In the genomic region with DNA sequence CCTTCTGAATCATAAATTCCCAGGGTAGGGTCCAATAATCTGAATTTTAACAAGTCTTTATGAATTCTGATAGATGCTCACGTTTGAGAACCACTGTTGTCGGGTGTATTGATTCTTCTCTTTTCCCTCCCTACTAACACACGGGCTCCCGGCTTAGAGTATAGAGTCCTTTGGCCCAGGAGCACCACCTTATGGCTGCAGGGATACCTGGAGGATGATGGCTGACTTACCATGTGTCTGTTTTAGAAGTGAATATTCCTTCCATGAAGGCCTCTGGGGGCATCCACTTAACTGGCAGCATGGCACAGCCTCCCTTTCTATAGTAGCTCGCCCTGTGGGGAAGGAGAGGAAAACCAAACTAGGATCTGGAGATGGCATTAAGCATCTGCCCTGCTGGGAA, we compare ENCODE assay signal across 16 cellular contexts.
DNase-seq lines count a peak whose midpoint lies in the region; ATAC-seq, FAIRE-seq and TF ChIP-seq lines count a peak whose summit lies in the region.
"Had no signal": no experiment of that assay in that cellular context is flagged by ENCODE, and none has a peak within 500 bp of the region (broad histone marks: within the 10 kb centered on the region; RNA-seq: fewer than 3 reads in every experiment).

No MANE protein-coding gene starts in this region.

- FAIRE-seq in HepG2 (lab: Jason Lieb, UNC) (no peak), bronchial epithelial cell (lab: Jason Lieb, UNC) (peak; percentile 43)

- CTCF ChIA-PET in HepG2 (lab: Yijun Ruan, JAX; ENCODE audit: low intra/inter-chr PET ratio, low total read pairs) = no interaction called here

- H4K20me1 ChIP-seq in HepG2 (ENCODE audit: insufficient read depth, low read length) (no peaks in the 10 kb centered on the region), Loucy (ENCODE audit: insufficient read depth, low read length, poor library complexity, severe bottlenecking) (no peaks in the 10 kb centered on the region)

- TF ChIP-seq CTCF in HepG2 (CRISPR knock-in tag; IDR thresholded peaks at IDR 0.05) (0 out of 2 replicates have a peak, but pooled peaks have one; percentile 16), right lobe of liver (IDR thresholded peaks at IDR 0.05) (no peak), Loucy (conservative IDR thresholded peaks at IDR 0.05; ENCODE audit: low read length) (peak; percentile 18), bronchial epithelial cell (IDR thresholded peaks at IDR 0.05; ENCODE audit: insufficient read depth, low read length, severe bottlenecking) (no peak), retinal pigment epithelial cell (conservative IDR thresholded peaks at IDR 0.05; ENCODE audit: low read depth, low read length) (peak; percentile 3), coronary artery (IDR thresholded peaks at IDR 0.05) (no peak)

- no peak overlapping the region for H3K4me3 ChIP-seq in HepG2 (replicated peaks in 1 of 3; ENCODE audit: insufficient read depth in 1 of 3, low read depth in 2 of 3, low read length in 3 of 3)
- H3K4me3 ChIP-seq in right lobe of liver = no peak overlapping the region
- H3K4me3 ChIP-seq in Loucy (ENCODE audit: low read length, poor library complexity, severe bottlenecking) = no peak overlapping the region
- H3K4me3 ChIP-seq in bronchial epithelial cell (ENCODE audit: low read depth, low read length) = no peak overlapping the region
- no peak overlapping the region for H3K4me3 ChIP-seq in retinal pigment epithelial cell (ENCODE audit: low read length)
- H3K4me3 ChIP-seq in coronary artery = no peak overlapping the region
- H3K4me3 ChIP-seq: PC-9, SK-N-MC had no signal

- H3K9me2 ChIP-seq in Loucy (replicated peaks; ENCODE audit: low read depth, low read length) = no peaks in the 10 kb centered on the region

- 0% methylated on average over 5 of the region's 5 CpGs for WGBS in HepG2 (ENCODE audit: low lambda C conversion rate)
- WGBS in right lobe of liver (ENCODE audit: insufficient coverage, low coverage, low lambda C conversion rate, missing lambda C conversion rate) = 37% methylated on average over 3 of the region's 5 CpGs

- TF ChIP-seq POLR2A in HepG2 (IDR thresholded peaks at IDR 0.05; ENCODE audit: insufficient read depth in 1 of 2, low read depth in 2 of 2, low read length in 2 of 2) (no peak), right lobe of liver (IDR thresholded peaks at IDR 0.05) (no peak)

- intact Hi-C loops in HepG2 (cut with micrococcal nuclease; ENCODE audit: unreplicated experiment) = no loop called here
- intact Hi-C loops in right lobe of liver (cut with DNase I) = loop anchor here in 1 of 2 donors (10.0 kb wide), 1 partner anchor 242 kb away; no protein-coding TSS in a partner anchor

- no TSS peak for BruUV-seq in HepG2 (replicated peaks; lab: Mats Ljungman, UMichigan)

- H3K36me3 ChIP-seq in HepG2 (replicated peaks in 1 of 2; ENCODE audit: control insufficient read depth in 1 of 2, insufficient read depth in 2 of 2, low read length in 2 of 2) (no peaks in the 10 kb centered on the region), right lobe of liver (no peaks in the 10 kb centered on the region), Loucy (ENCODE audit: insufficient read depth, low read length) (no peaks in the 10 kb centered on the region), bronchial epithelial cell (ENCODE audit: control insufficient read depth, insufficient read depth, low read length) (peaks cover 7% of the 10 kb centered on the region)

- no peaks in the 10 kb centered on the region for H3K9me3 ChIP-seq in HepG2 (ENCODE audit: low read length)
- no peaks in the 10 kb centered on the region for H3K9me3 ChIP-seq in right lobe of liver
- H3K9me3 ChIP-seq in Loucy (ENCODE audit: insufficient read depth, low read depth, low read length) = no peaks in the 10 kb centered on the region

- H3K9ac ChIP-seq in HepG2 (ENCODE audit: insufficient read depth, low read depth, low read length) = no peak overlapping the region
- no peak overlapping the region for H3K9ac ChIP-seq in Loucy (ENCODE audit: low read depth, low read length, poor library complexity, severe bottlenecking)

- H3K79me2 ChIP-seq in HepG2 (ENCODE audit: insufficient read depth, low read length) = no peaks in the 10 kb centered on the region
- H3K79me2 ChIP-seq in Loucy (ENCODE audit: insufficient read depth, low read length) = no peaks in the 10 kb centered on the region

- no peak for TF ChIP-seq RAD21 in HepG2 (CRISPR knock-in tag; IDR thresholded peaks at IDR 0.05)

- H3K4me2 ChIP-seq in HepG2 (ENCODE audit: low read depth, low read length) (no peak overlapping the region), Loucy (ENCODE audit: low read depth, low read length, poor library complexity, severe bottlenecking) (no peak overlapping the region)
- H3K4me2 ChIP-seq: PC-9 had no signal

- TF ChIP-seq EP300 in HepG2 (IDR thresholded peaks at IDR 0.05; ENCODE audit: low read depth in 2 of 2, low read length in 2 of 2) (no peak), HepG2 (CRISPR knock-in tag; IDR thresholded peaks at IDR 0.05; ENCODE audit: borderline replicate concordance) (no peak)

- H3K4me1 ChIP-seq in HepG2 (ENCODE audit: insufficient read depth, low read length) (no peaks in the 10 kb centered on the region), right lobe of liver (no peaks in the 10 kb centered on the region), Loucy (ENCODE audit: insufficient read depth, low read length, poor library complexity, severe bottlenecking) (no peaks in the 10 kb centered on the region)

- POLR2A ChIA-PET in HepG2 (lab: Yijun Ruan, JAX) = no interaction called here

- ATAC-seq in HepG2 = peak; percentile 83
- no peak for ATAC-seq in right lobe of liver

- in situ Hi-C loops in HepG2 (cut with HindIII; ENCODE audit: extremely low pct_ligation_motif_present, low pct_unique_long_range_greater_than_20kb) = loop anchor here (10.0 kb wide), 1 partner anchor 382 kb away; no protein-coding TSS in a partner anchor

- no peak overlapping the region for H2AFZ ChIP-seq in HepG2 (ENCODE audit: low read length)
- H2AFZ ChIP-seq in Loucy (ENCODE audit: low read length) = no peak overlapping the region
- H2AFZ ChIP-seq: PC-9 had no signal

- H3K27ac ChIP-seq in HepG2 (ENCODE audit: extremely low read length, insufficient read depth, low read length) (no peak overlapping the region), right lobe of liver (no peak overlapping the region), coronary artery (no peak overlapping the region)
- H3K27ac ChIP-seq: PC-9, SK-N-MC had no signal

- DNase-seq in HepG2 (ENCODE audit: low spot score) (peak; percentile 12), right lobe of liver (no peak), bronchial epithelial cell (ENCODE audit: low read depth) (no peak), retinal pigment epithelial cell (ENCODE audit: low read depth) (no peak), ureter (ENCODE audit: low spot score) (no peak), coronary artery (ENCODE audit: low spot score) (no peak), GM19238 (ENCODE audit: insufficient read length, low spot score) (no peak)
- DNase-seq: CD8-positive, alpha-beta memory T cell; MM.1S; NCI-H1105; NCI-H187 treated with DMSO at 0.1 percent for 48 hours; NCI-H510A treated with DMSO at 0.1 percent for 48 hours; NK-92 treated with Interleukin-12 subunit alpha and Interleukin-12 subunit beta, amount 100 ng/mL, for 24 hours; PC-9 had no signal

- H3K27me3 ChIP-seq in HepG2 (ENCODE audit: control insufficient read depth in 1 of 2, insufficient read depth in 2 of 2, low read length in 2 of 2) = peaks cover 0 to 39% of the 10 kb centered on the region in 2 experiments; a peak in 3 of 5 replicates
- no peaks in the 10 kb centered on the region for H3K27me3 ChIP-seq in right lobe of liver
- no peaks in the 10 kb centered on the region for H3K27me3 ChIP-seq in Loucy (ENCODE audit: insufficient read depth, low read length, poor library complexity, severe bottlenecking)
- H3K27me3 ChIP-seq in bronchial epithelial cell (ENCODE audit: control insufficient read depth, insufficient read depth, low read length) = no peaks in the 10 kb centered on the region

- H3F3A ChIP-seq in Loucy (ENCODE audit: low read depth) = no peaks in the 10 kb centered on the region

TF ChIP-seq in HepG2, 621 proteins besides CTCF, POLR2A, EP300 and RAD21:
- TF ChIP-seq ZNF230 (CRISPR knock-in tag; IDR thresholded peaks at IDR 0.05) (no peak), TCF7 (IDR thresholded peaks at IDR 0.05; ENCODE audit: low read depth) (no peak), SMC3 (IDR thresholded peaks at IDR 0.05; ENCODE audit: low read length) (0 out of 2 replicates have a peak, but pooled peaks have one; percentile 9)

Comparison
In these comparisons a context has a peak if more than half of its experiments do, and no peak if none do; other contexts are left out.
1. CTCF ChIP-seq: peak in HepG2 (single experiment), Loucy (single experiment) and retinal pigment epithelial cell (single experiment); none in right lobe of liver (0 of 4), bronchial epithelial cell (single experiment) and coronary artery (single experiment).